Comparison of ENCODE assay signal across 8 cellular contexts in the genomic region with DNA sequence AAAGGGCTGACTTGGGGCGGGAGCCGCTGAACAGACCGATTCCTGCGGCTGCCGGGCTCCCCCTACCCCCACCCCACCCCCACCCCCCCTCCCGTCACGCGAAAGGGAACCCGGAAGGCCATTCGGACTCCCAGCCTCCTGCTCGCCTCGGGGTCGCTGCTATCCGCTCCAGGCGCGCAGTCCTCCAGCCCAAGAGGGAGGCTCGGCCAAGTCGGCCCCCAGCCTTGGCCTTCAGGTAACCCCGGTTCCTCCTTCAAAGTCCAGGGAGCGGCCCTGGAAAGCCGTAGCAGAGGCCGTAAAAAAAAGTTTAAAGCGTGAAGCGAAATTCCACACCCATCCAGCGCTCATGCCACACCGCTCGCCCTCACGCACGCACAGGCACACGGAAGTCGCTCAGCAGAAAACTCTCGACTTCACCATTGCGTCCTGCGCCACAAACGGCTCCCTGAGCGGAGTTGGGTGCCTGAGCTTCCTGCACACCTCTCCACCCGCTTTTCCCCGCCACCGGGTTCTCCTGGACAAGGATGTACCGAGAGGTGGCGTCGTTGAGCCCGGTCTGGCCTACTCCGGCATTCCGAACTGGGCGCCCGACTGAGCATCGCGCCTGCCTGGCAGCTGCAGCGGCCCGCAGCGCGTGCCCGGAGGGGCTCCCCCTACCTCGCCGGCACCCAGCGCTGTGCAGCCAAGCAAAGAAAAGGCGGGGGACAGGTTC.
DNase-seq lines count a peak whose midpoint lies in the region; ATAC-seq, FAIRE-seq and TF ChIP-seq lines count a peak whose summit lies in the region.

No MANE protein-coding gene starts in this region.

- H3K27me3 ChIP-seq in GM06990 (replicated peaks; ENCODE audit: control insufficient read depth, insufficient read depth, low read length) = peaks cover 5% of the 10 kb centered on the region

- ATAC-seq in HG03135 (IDR thresholded peaks at IDR 0.05; ENCODE audit: unreplicated experiment) = no peak

- no peaks in the 10 kb centered on the region for H3K36me3 ChIP-seq in GM06990 (ENCODE audit: control insufficient read depth, insufficient read depth, low read length)

- intact Hi-C loops in posterior cingulate gyrus (cut with DNase I) = loop anchor here (5.0 kb wide), 2 partner anchors 135 to 285 kb away; no protein-coding TSS in a partner anchor

- H3K4me3 ChIP-seq in GM06990 (replicated peaks; ENCODE audit: low read depth, low read length) = no peak overlapping the region

- TF ChIP-seq CTCF in GM06990 (IDR thresholded peaks at IDR 0.05; ENCODE audit: insufficient read depth, low read length, poor library complexity, severe bottlenecking) (peak; percentile 22), GM10266 (IDR thresholded peaks at IDR 0.05; ENCODE audit: control insufficient read depth, insufficient read depth, low read depth, missing control alignments) (no peak)

- FAIRE-seq in HTR-8/SVneo (lab: Jason Lieb, UNC) = no peak

- DNase-seq in GM06990 (ENCODE audit: extremely low read depth, insufficient read length) (no peak), NCI-H774 (lab: John Stamatoyannopoulos, UW) (peak; percentile 57), globus pallidus (ENCODE audit: low spot score) (peak; percentile 51), posterior cingulate gyrus (peak; percentile 74 to 96 (median 86)), Kasumi-1 (lab: John Stamatoyannopoulos, UW) (no peak), HTR-8/SVneo (ENCODE audit: insufficient read length, low spot score) (no peak), GM10266 (ENCODE audit: extremely low spot score) (no peak)

Comparison
In these comparisons a context has a peak if more than half of its experiments do, and no peak if none do; other contexts are left out.
1. DNase-seq: peak in NCI-H774 (single experiment), globus pallidus (single experiment) and posterior cingulate gyrus (10 of 10); none in GM06990 (single experiment), Kasumi-1 (0 of 2), HTR-8/SVneo (single experiment) and GM10266 (single experiment).